In the genomic region with DNA sequence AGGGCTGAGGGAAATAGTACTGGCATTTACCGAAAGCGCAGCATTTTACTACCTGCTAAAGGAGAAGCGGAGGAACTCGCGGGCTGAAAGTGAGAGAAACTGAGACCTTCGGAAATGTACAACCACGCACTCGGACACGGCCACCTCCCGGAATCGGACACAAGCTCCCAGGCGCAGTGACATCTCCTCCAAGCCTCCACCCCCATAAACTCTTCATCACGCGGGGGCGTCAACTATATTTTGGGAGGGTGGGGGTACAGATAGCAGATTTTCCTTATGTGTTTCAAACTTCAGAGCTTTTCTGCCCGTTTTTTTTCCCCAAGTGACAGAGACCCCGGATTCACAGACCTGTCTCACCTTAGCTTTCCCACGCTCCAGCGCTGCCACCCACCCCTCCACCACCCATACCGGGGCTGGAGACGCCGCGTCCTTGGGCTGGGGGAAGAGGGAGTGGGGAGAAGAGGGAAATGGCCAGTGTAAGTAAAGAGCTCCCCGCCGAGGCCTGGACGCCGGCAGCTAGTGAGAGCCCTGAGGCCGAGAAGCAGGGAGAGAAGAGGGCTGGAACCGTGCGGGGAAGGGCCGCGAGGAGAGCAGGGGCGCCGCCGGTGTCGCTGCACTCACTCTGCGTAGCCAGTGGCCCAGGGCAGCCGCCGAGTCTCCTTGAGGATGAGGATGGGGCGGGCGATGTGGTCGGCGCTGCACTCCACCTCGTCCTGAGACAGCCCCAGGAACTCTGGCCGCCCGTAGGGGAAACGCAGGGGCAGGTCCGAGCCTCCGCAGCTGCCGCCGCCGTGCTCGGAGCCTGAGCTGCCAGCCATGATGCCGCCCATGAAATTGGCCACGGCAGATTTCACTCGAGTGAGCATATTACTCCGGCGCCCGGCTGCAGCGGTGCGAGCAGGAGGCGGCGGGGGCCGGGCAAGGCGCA, we compare ENCODE assay signal across 8 cellular contexts. TPM values are rescaled to one million over a fixed set of nuclear protein-coding genes. Genes with fewer than 3 reads are reported as not detected.
DNase-seq lines count a peak whose midpoint lies in the region; ATAC-seq and TF ChIP-seq lines count a peak whose summit lies in the region.

No MANE protein-coding gene starts in this region.

- H2AK5ac ChIP-seq in H9 (ENCODE audit: insufficient read length, low read length): no peak overlapping the region

- H2BK120ac ChIP-seq in H9 (ENCODE audit: low read depth, low read length, poor library complexity, severe bottlenecking): no peak overlapping the region

- no peak overlapping the region for H3K27ac Mint-ChIP-seq in activated naive CD4-positive, alpha-beta T cell treated with anti-CD3 and anti-CD28 coated beads, Interleukin-2, amount 10 ng/mL, durations not matched to agents 7 days and 5 days
- peak overlapping the region; percentile 90 to 95 (median 90); a peak in 6 of 7 replicates for H3K27ac Mint-ChIP-seq in H9
- H3K27ac Mint-ChIP-seq in activated CD8-positive, alpha-beta memory T cell treated with anti-CD3 and anti-CD28 coated beads, Interleukin-2, amount 10 ng/mL, durations not matched to agents 7 days and 5 days: peak overlapping the region; percentile 49

- peaks cover 4% of the 10 kb centered on the region for H3K36me3 Mint-ChIP-seq in activated naive CD4-positive, alpha-beta T cell treated with anti-CD3 and anti-CD28 coated beads, Interleukin-2, amount 10 ng/mL, durations not matched to agents 7 days and 5 days
- H3K36me3 Mint-ChIP-seq in H9 (ENCODE audit: insufficient read depth in 1 of 3, low read depth in 3 of 3): no peaks in the 10 kb centered on the region; a peak in 1 of 7 replicates
- H3K36me3 Mint-ChIP-seq in activated CD8-positive, alpha-beta memory T cell treated with anti-CD3 and anti-CD28 coated beads, Interleukin-2, amount 10 ng/mL, durations not matched to agents 7 days and 5 days: no peaks in the 10 kb centered on the region

- peaks cover 10% of the 10 kb centered on the region for H3K23me2 ChIP-seq in H9 (ENCODE audit: insufficient read length, low read depth, low read length, poor library complexity, severe bottlenecking)

- peaks cover 2% of the 10 kb centered on the region for H4K20me1 ChIP-seq in H9 (ENCODE audit: control insufficient read depth, insufficient read depth, insufficient read length)

- peak overlapping the region; percentile 40 for H3K9ac ChIP-seq in H9 (ENCODE audit: extremely low read depth, insufficient read length, low read length)

- peak; percentile 36 for DNase-seq in activated naive CD4-positive, alpha-beta T cell treated with anti-CD3 and anti-CD28 coated beads, Interleukin-2, amount 10 ng/mL, durations not matched to agents 7 days and 5 days
- no peak for DNase-seq in activated naive CD4-positive, alpha-beta T cell treated with anti-CD3 and anti-CD28 coated beads, Interleukin-2, amount 50 U/mL, for 16 hours
- DNase-seq in H9 (peak; percentile 67), LoVo (ENCODE audit: low spot score) (peak; percentile 57), GOT3 (lab: John Stamatoyannopoulos, UW) (no peak)
- no peak for DNase-seq in activated CD8-positive, alpha-beta memory T cell treated with anti-CD3 and anti-CD28 coated beads, Interleukin-2, amount 10 ng/mL, durations not matched to agents 7 days and 5 days

- peaks cover 54% of the 10 kb centered on the region for H3K27me3 Mint-ChIP-seq in activated naive CD4-positive, alpha-beta T cell treated with anti-CD3 and anti-CD28 coated beads, Interleukin-2, amount 10 ng/mL, durations not matched to agents 7 days and 5 days
- no peaks in the 10 kb centered on the region for H3K27me3 Mint-ChIP-seq in H9 (ENCODE audit: low read depth)
- peaks cover 52% of the 10 kb centered on the region for H3K27me3 Mint-ChIP-seq in activated CD8-positive, alpha-beta memory T cell treated with anti-CD3 and anti-CD28 coated beads, Interleukin-2, amount 10 ng/mL, durations not matched to agents 7 days and 5 days

- peak; percentile 61 for ATAC-seq in activated CD8-positive, alpha-beta memory T cell treated with anti-CD3 and anti-CD28 coated beads, Interleukin-2, amount 10 ng/mL, durations not matched to agents 7 days and 5 days
- ATAC-seq in gastroesophageal sphincter: peak; percentile 60

- CTCF ChIA-PET in activated naive CD4-positive, alpha-beta T cell treated with anti-CD3 and anti-CD28 coated beads, Interleukin-2, amount 10 ng/mL, durations not matched to agents 7 days and 5 days (lab: Charles Lee): interaction anchor here (0.6 to 1.8 kb wide), 2 partner anchors 16 to 905 kb away, joined by 3 to 5 read pairs; no protein-coding TSS in a partner anchor
- CTCF ChIA-PET in activated CD8-positive, alpha-beta memory T cell treated with anti-CD3 and anti-CD28 coated beads, Interleukin-2, amount 10 ng/mL, durations not matched to agents 7 days and 5 days (lab: Charles Lee): no interaction called here

- no peak for TF ChIP-seq EP300 in gastroesophageal sphincter (IDR thresholded peaks at IDR 0.05)

- H3K4me3 ChIP-seq in gastroesophageal sphincter (peak overlapping the region; percentile 21 to 76), neutrophil (ENCODE audit: low read depth in 1 of 2, low read length in 1 of 2) (peak overlapping the region; percentile 83 to 86)

- no peak overlapping the region for H4K5ac ChIP-seq in H9 (ENCODE audit: insufficient read length, low read depth, low read length)

- no peak overlapping the region for H4K8ac ChIP-seq in H9 (replicated peaks; ENCODE audit: insufficient read length, low read depth, low read length)

- peaks cover 13% of the 10 kb centered on the region for H3K4me1 Mint-ChIP-seq in activated naive CD4-positive, alpha-beta T cell treated with anti-CD3 and anti-CD28 coated beads, Interleukin-2, amount 10 ng/mL, durations not matched to agents 7 days and 5 days
- H3K4me1 Mint-ChIP-seq in H9: peaks cover 41 to 47% of the 10 kb centered on the region in 2 experiments
- peaks cover 7% of the 10 kb centered on the region for H3K4me1 Mint-ChIP-seq in activated CD8-positive, alpha-beta memory T cell treated with anti-CD3 and anti-CD28 coated beads, Interleukin-2, amount 10 ng/mL, durations not matched to agents 7 days and 5 days

- TF ChIP-seq CTCF in H9 (conservative IDR thresholded peaks at IDR 0.05): no peak
- TF ChIP-seq CTCF in gastroesophageal sphincter (IDR thresholded peaks at IDR 0.05): no peak
- TF ChIP-seq CTCF in neutrophil (IDR thresholded peaks at IDR 0.05): no peak

- H3K27me3 ChIP-seq in H9 (ENCODE audit: insufficient read depth, low read length): no peaks in the 10 kb centered on the region
- peaks cover 15% of the 10 kb centered on the region for H3K27me3 ChIP-seq in gastroesophageal sphincter
- no peaks in the 10 kb centered on the region for H3K27me3 ChIP-seq in neutrophil

- no peaks in the 10 kb centered on the region for H3K9me3 Mint-ChIP-seq in activated naive CD4-positive, alpha-beta T cell treated with anti-CD3 and anti-CD28 coated beads, Interleukin-2, amount 10 ng/mL, durations not matched to agents 7 days and 5 days
- H3K9me3 Mint-ChIP-seq in H9: no peaks in the 10 kb centered on the region
- no peaks in the 10 kb centered on the region for H3K9me3 Mint-ChIP-seq in activated CD8-positive, alpha-beta memory T cell treated with anti-CD3 and anti-CD28 coated beads, Interleukin-2, amount 10 ng/mL, durations not matched to agents 7 days and 5 days (ENCODE audit: low read depth)

- H3T11ph ChIP-seq in H9 (ENCODE audit: low read length): no peak overlapping the region

- no peak overlapping the region for H3K14ac ChIP-seq in H9 (ENCODE audit: insufficient read depth, low read length)

- no peak overlapping the region for H2BK5ac ChIP-seq in H9 (ENCODE audit: insufficient read length, low read length)

- no peak overlapping the region for H2AFZ ChIP-seq in H9 (ENCODE audit: low read length)

- H3K4me1 ChIP-seq in H9 (ENCODE audit: insufficient read depth, low read length): peaks cover 6% of the 10 kb centered on the region
- peaks cover 0 to 26% (median 9%) of the 10 kb centered on the region in 3 donors for H3K4me1 ChIP-seq in gastroesophageal sphincter
- H3K4me1 ChIP-seq in neutrophil (ENCODE audit: control insufficient read depth in 1 of 2, insufficient read depth in 1 of 2, low read depth in 1 of 2, low read length in 1 of 2): peaks cover 40 to 44% of the 10 kb centered on the region in 2 experiments

- H2BK20ac ChIP-seq in H9 (ENCODE audit: low read depth, low read length, poor library complexity, severe bottlenecking): no peak overlapping the region

- H3K23ac ChIP-seq in H9 (ENCODE audit: insufficient read length, low read depth, low read length): no peak overlapping the region

- H3K79me1 ChIP-seq in H9 (ENCODE audit: insufficient read depth, low read depth, low read length, poor library complexity, severe bottlenecking): no peaks in the 10 kb centered on the region

- WGBS in H9 (ENCODE audit: extremely low coverage, insufficient read length, low lambda C conversion rate): no CpG with 5 or more reads among the region's 65 CpGs
- WGBS in gastroesophageal sphincter (ENCODE audit: low coverage in 1 of 2), 2 donors: 0% methylated on average over 3 to 19 of the region's 65 CpGs

- no peak overlapping the region for H4K91ac ChIP-seq in H9 (ENCODE audit: insufficient read length, low read depth, low read length)

- no peak overlapping the region for H3K27ac ChIP-seq in H9 (ENCODE audit: insufficient read length, low read depth, low read length)
- H3K27ac ChIP-seq in gastroesophageal sphincter: peak overlapping the region in 2 of 4 donors; percentile 46 to 66
- H3K27ac ChIP-seq in neutrophil: peak overlapping the region; percentile 76

- no peak for TF ChIP-seq POLR2A in gastroesophageal sphincter (IDR thresholded peaks at IDR 0.05)

- H3K36me3 ChIP-seq in gastroesophageal sphincter: no peaks in the 10 kb centered on the region
- H3K36me3 ChIP-seq in neutrophil: no peaks in the 10 kb centered on the region

- H3K4me2 ChIP-seq in H9 (ENCODE audit: insufficient read depth, insufficient read length, low read length): peak overlapping the region; percentile 90

- H3K4me3 Mint-ChIP-seq in activated naive CD4-positive, alpha-beta T cell treated with anti-CD3 and anti-CD28 coated beads, Interleukin-2, amount 10 ng/mL, durations not matched to agents 7 days and 5 days: peak overlapping the region; percentile 78
- H3K4me3 Mint-ChIP-seq in H9: peak overlapping the region; percentile 97 to 100
- H3K4me3 Mint-ChIP-seq in activated CD8-positive, alpha-beta memory T cell treated with anti-CD3 and anti-CD28 coated beads, Interleukin-2, amount 10 ng/mL, durations not matched to agents 7 days and 5 days: peak overlapping the region; percentile 69

- H2BK12ac ChIP-seq in H9 (ENCODE audit: insufficient read length, low read depth, low read length): no peak overlapping the region

- H2BK15ac ChIP-seq in H9 (ENCODE audit: low read depth, low read length): no peak overlapping the region

- no peak overlapping the region for H3K56ac ChIP-seq in H9 (ENCODE audit: insufficient read length, low read depth, low read length)

- no peak overlapping the region for H3K4ac ChIP-seq in H9 (ENCODE audit: low read depth, low read length)

- no peak overlapping the region for H3K18ac ChIP-seq in H9 (ENCODE audit: insufficient read length, low read depth, low read length)

- no peaks in the 10 kb centered on the region for H3K9me3 ChIP-seq in H9 (ENCODE audit: control insufficient read depth, low read depth, low read length)
- H3K9me3 ChIP-seq in gastroesophageal sphincter: no peaks in the 10 kb centered on the region
- no peaks in the 10 kb centered on the region for H3K9me3 ChIP-seq in neutrophil

- no peaks in the 10 kb centered on the region; the same call in 1 of the 2 replicates for H3K79me2 ChIP-seq in H9 (ENCODE audit: insufficient read depth, low read length)

RNA-seq across cellular contexts. Expression of gene PPM1H, which starts 0.8 kb away (rescaled TPM):
- total RNA-seq in H9 (2021) (21.1 and 22.1 TPM in 2 replicates), gastroesophageal sphincter (1 to 10 TPM; 1.3 to 1.9 (median 1.6) TPM)
- under 1 TPM; 0.32 to 0.68 TPM for total RNA-seq in activated CD8-positive, alpha-beta memory T cell treated with anti-CD3 and anti-CD28 coated beads, Interleukin-2, amount 10 ng/mL, durations not matched to agents 7 days and 5 days

Comparison
In these comparisons a context has a peak if more than half of its experiments do, and no peak if none do; other contexts are left out.
1. DNase-seq: peak in activated naive CD4-positive, alpha-beta T cell treated with anti-CD3 and anti-CD28 coated beads, Interleukin-2, amount 10 ng/mL, durations not matched to agents 7 days and 5 days (single experiment), H9 (single experiment) and LoVo (single experiment); none in activated naive CD4-positive, alpha-beta T cell treated with anti-CD3 and anti-CD28 coated beads, Interleukin-2, amount 50 U/mL, for 16 hours (single experiment), activated CD8-positive, alpha-beta memory T cell treated with anti-CD3 and anti-CD28 coated beads, Interleukin-2, amount 10 ng/mL, durations not matched to agents 7 days and 5 days (single experiment) and GOT3 (single experiment).
2. Peak in every context shown above with its lines, with median percentiles within 50 percentile points of each other: H3K4me3 Mint-ChIP-seq.